In the genomic region with DNA sequence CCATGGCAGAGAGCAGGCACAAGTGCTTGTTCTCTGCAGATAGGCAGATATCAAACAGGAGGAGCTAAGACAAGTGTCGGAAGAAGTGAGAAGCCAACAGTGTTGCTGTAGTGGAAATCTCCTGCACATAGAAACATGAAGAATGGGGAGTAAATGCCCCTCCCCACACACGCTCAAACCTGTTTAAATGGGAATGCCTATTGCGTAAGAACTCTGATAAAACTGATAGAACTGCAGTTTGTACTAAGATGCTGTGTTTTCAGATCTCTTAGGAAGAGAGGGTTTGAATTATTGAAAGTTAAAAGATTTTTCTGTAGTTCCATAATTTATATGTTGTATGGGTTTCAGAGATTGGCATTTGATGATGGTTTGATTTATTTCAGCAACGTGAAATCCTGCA, we compare ENCODE assay signal across 23 cellular contexts.
"Had no signal": no experiment of that assay in that cellular context is flagged by ENCODE, and none has a peak within 500 bp of the region (broad histone marks: within the 10 kb centered on the region; RNA-seq: fewer than 3 reads in every experiment).

No MANE protein-coding gene starts in this region.

- H3K4me2 ChIP-seq: neural progenitor cell had no signal

- FAIRE-seq: endometrium, islet of Langerhans, pancreas had no signal

- H3K27ac Mint-ChIP-seq: natural killer cell treated with Interleukin-12 subunit alpha and Interleukin-12 subunit beta and Interleukin-15 and Interleukin-18, amount 100 ng/mL, for 72 hours; neural progenitor cell; stimulated activated memory B cell treated with anti-CD40 and anti-IgM and Interleukin-4, amounts not matched to agents 10 μg/mL and 1 μg/mL and 100 μg/mL, for 72 hours had no signal

- H3K27me3 Mint-ChIP-seq: natural killer cell treated with Interleukin-12 subunit alpha and Interleukin-12 subunit beta and Interleukin-15 and Interleukin-18, amount 100 ng/mL, for 72 hours; stimulated activated memory B cell treated with anti-CD40 and anti-IgM and Interleukin-4, amounts not matched to agents 10 μg/mL and 1 μg/mL and 100 μg/mL, for 72 hours had no signal

- DNase-seq: effector memory CD4-positive, alpha-beta T cell; gastrocnemius medialis; heart right ventricle; hypothalamus; midbrain; occipital lobe; pancreas; psoas muscle; retina; spleen; stimulated activated CD4-positive, alpha-beta T cell treated with anti-CD3 and anti-CD28 coated beads, Interleukin-15, amount 100 ng/mL, for 24 hours; stimulated activated CD4-positive, alpha-beta T cell treated with anti-CD3 and anti-CD28 coated beads, Interleukin-1b, Interleukin-23, amount 100 ng/mL, for 48 hours; stimulated activated CD4-positive, alpha-beta T cell treated with anti-CD3 and anti-CD28 coated beads, Interleukin-4, amount 100 ng/mL, for 24 hours; stomach had no signal

- H3K4me3 Mint-ChIP-seq: natural killer cell treated with Interleukin-12 subunit alpha and Interleukin-12 subunit beta and Interleukin-15 and Interleukin-18, amount 100 ng/mL, for 72 hours; neural progenitor cell; stimulated activated memory B cell treated with anti-CD40 and anti-IgM and Interleukin-4, amounts not matched to agents 10 μg/mL and 1 μg/mL and 100 μg/mL, for 72 hours had no signal

- H3K9me3 Mint-ChIP-seq: natural killer cell treated with Interleukin-12 subunit alpha and Interleukin-12 subunit beta and Interleukin-15 and Interleukin-18, amount 100 ng/mL, for 72 hours; neural progenitor cell; stimulated activated memory B cell treated with anti-CD40 and anti-IgM and Interleukin-4, amounts not matched to agents 10 μg/mL and 1 μg/mL and 100 μg/mL, for 72 hours had no signal

- H3K4me1 Mint-ChIP-seq: neural progenitor cell; stimulated activated memory B cell treated with anti-CD40 and anti-IgM and Interleukin-4, amounts not matched to agents 10 μg/mL and 1 μg/mL and 100 μg/mL, for 72 hours had no signal

- H3K4me1 ChIP-seq: esophagus muscularis mucosa, gastrocnemius medialis, heart right ventricle, neural progenitor cell, pancreas, psoas muscle, spleen had no signal

- H3K9ac ChIP-seq: neural progenitor cell had no signal

- H3K9me3 ChIP-seq: esophagus muscularis mucosa, gastrocnemius medialis, heart right ventricle, pancreas, psoas muscle, spleen, stomach had no signal

- H3K27ac ChIP-seq: epithelial cell of prostate, esophagus muscularis mucosa, gastrocnemius medialis, heart right ventricle, neural progenitor cell, pancreas, psoas muscle, spleen, stomach had no signal

- H3K4me3 ChIP-seq: esophagus muscularis mucosa, gastrocnemius medialis, heart right ventricle, neural progenitor cell, pancreas, psoas muscle, spleen, stomach had no signal

- H3K27me3 ChIP-seq: esophagus muscularis mucosa, gastrocnemius medialis, heart right ventricle, neural progenitor cell, pancreas, spleen, stomach had no signal

- ATAC-seq: gastrocnemius medialis; heart right ventricle; left lobe of liver; natural killer cell treated with Interleukin-12 subunit alpha and Interleukin-12 subunit beta and Interleukin-15 and Interleukin-18, amount 100 ng/mL, for 72 hours; psoas muscle; sciatic nerve; stimulated activated memory B cell treated with anti-CD40 and anti-IgM and Interleukin-4, amounts not matched to agents 10 μg/mL and 1 μg/mL and 100 μg/mL, for 72 hours had no signal

- H2AFZ ChIP-seq: neural progenitor cell had no signal
